In the genomic region with DNA sequence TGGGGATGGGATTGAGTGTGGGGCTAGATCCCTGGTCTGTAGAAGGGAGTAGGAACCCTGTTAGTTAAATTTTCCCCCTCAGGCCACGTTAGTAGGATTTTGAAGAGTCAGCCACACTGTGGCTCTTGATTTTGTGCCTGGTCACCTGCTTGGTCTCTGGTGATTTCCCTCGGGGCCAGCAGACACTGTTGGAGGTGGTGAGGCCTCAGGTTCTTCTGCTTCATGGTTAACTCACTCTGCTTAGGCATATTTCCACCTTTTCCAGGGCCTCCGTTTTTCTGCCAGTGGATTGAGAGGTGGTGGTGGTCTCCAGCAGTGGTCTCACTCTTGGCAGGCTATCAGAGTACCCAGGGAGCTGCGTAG, we compare ENCODE assay signal across 8 cellular contexts. TPM values are rescaled to one million over a fixed set of nuclear protein-coding genes. Genes with fewer than 3 reads are reported as not detected.
DNase-seq lines count a peak whose midpoint lies in the region; ATAC-seq, FAIRE-seq and TF ChIP-seq lines count a peak whose summit lies in the region.

No MANE protein-coding gene starts in this region.

- peaks cover 8% of the 10 kb centered on the region for H3K27me3 ChIP-seq in H7 (ENCODE audit: control insufficient read depth, insufficient read depth, low read length)

- CTCF ChIA-PET in activated CD4-positive, alpha-beta T cell treated with anti-CD3 and anti-CD28 coated beads for 36 hours (lab: Charles Lee): interaction anchor here (0.7 to 21.2 kb wide), 9 partner anchors 11 to 387 kb away, joined by 3 to 372 read pairs (median 3); no protein-coding TSS in a partner anchor

- H3K4me3 Mint-ChIP-seq in activated CD4-positive, alpha-beta T cell treated with anti-CD3 and anti-CD28 coated beads for 36 hours: peak overlapping the region; percentile 99
- H3K4me3 Mint-ChIP-seq in activated T-helper 17 cell treated with anti-CD3 and anti-CD28 coated beads, Interleukin-2, amount 50 U/mL, for 72 hours: peak overlapping the region; percentile 91
- H3K4me3 Mint-ChIP-seq in stimulated activated memory B cell treated with anti-CD40 and anti-IgM and Interleukin-4, amounts not matched to agents 10 μg/mL and 1 μg/mL and 100 μg/mL, for 72 hours: no peak overlapping the region

- FAIRE-seq in kidney (lab: Jason Lieb, UNC): no peak

- no peak for TF ChIP-seq CTCF in kidney (IDR thresholded peaks at IDR 0.05; ENCODE audit: borderline replicate concordance, extremely low read depth, insufficient read depth)

- H3K27ac Mint-ChIP-seq in activated CD4-positive, alpha-beta T cell treated with anti-CD3 and anti-CD28 coated beads for 36 hours: peak overlapping the region; percentile 98
- H3K27ac Mint-ChIP-seq in activated T-helper 17 cell treated with anti-CD3 and anti-CD28 coated beads, Interleukin-2, amount 50 U/mL, for 72 hours: peak overlapping the region; percentile 89
- peak overlapping the region; percentile 82 for H3K27ac Mint-ChIP-seq in stimulated activated memory B cell treated with anti-CD40 and anti-IgM and Interleukin-4, amounts not matched to agents 10 μg/mL and 1 μg/mL and 100 μg/mL, for 72 hours

- POLR2A ChIA-PET in activated CD4-positive, alpha-beta T cell treated with anti-CD3 and anti-CD28 coated beads for 36 hours (lab: Charles Lee): interaction anchor here (0.7 kb wide), 1 partner anchor 13 kb away, joined by 8 read pairs; no protein-coding TSS in a partner anchor

- no peaks in the 10 kb centered on the region for H3K27me3 Mint-ChIP-seq in activated CD4-positive, alpha-beta T cell treated with anti-CD3 and anti-CD28 coated beads for 36 hours
- no peaks in the 10 kb centered on the region for H3K27me3 Mint-ChIP-seq in activated T-helper 17 cell treated with anti-CD3 and anti-CD28 coated beads, Interleukin-2, amount 50 U/mL, for 72 hours
- no peaks in the 10 kb centered on the region for H3K27me3 Mint-ChIP-seq in stimulated activated memory B cell treated with anti-CD40 and anti-IgM and Interleukin-4, amounts not matched to agents 10 μg/mL and 1 μg/mL and 100 μg/mL, for 72 hours

- H3K9me3 ChIP-seq in kidney (ENCODE audit: control insufficient read depth in 1 of 2, low read length in 2 of 2): no peaks in the 10 kb centered on the region

- H3K9ac ChIP-seq in kidney (ENCODE audit: low read length in 2 of 2): peak overlapping the region in 1 of 2 donors; percentile 66

- peaks cover 77% of the 10 kb centered on the region for H3K4me1 Mint-ChIP-seq in activated CD4-positive, alpha-beta T cell treated with anti-CD3 and anti-CD28 coated beads for 36 hours
- peaks cover 53% of the 10 kb centered on the region for H3K4me1 Mint-ChIP-seq in activated T-helper 17 cell treated with anti-CD3 and anti-CD28 coated beads, Interleukin-2, amount 50 U/mL, for 72 hours
- peaks cover 85% of the 10 kb centered on the region for H3K4me1 Mint-ChIP-seq in stimulated activated memory B cell treated with anti-CD40 and anti-IgM and Interleukin-4, amounts not matched to agents 10 μg/mL and 1 μg/mL and 100 μg/mL, for 72 hours

- intact Hi-C loops in activated CD4-positive, alpha-beta T cell treated with anti-CD3 and anti-CD28 coated beads for 36 hours (cut with DNase I, micrococcal nuclease): loop anchor here in 1 of 2 experiments (1.0 to 10.0 kb wide), 2 partner anchors 27 to 1133 kb away; no protein-coding TSS in a partner anchor
- intact Hi-C loops in kidney (cut with DNase I): loop anchor here (5.0 kb wide), 1 partner anchor 44 kb away; no protein-coding TSS in a partner anchor

- peaks cover 60 to 62% of the 10 kb centered on the region in 2 donors for H3K4me1 ChIP-seq in kidney (ENCODE audit: control insufficient read depth in 1 of 2, insufficient read depth in 1 of 2, low read depth in 1 of 2, low read length in 2 of 2)

- H3K36me3 Mint-ChIP-seq in activated CD4-positive, alpha-beta T cell treated with anti-CD3 and anti-CD28 coated beads for 36 hours (ENCODE audit: low read depth): peaks cover 19% of the 10 kb centered on the region
- peaks cover 59% of the 10 kb centered on the region for H3K36me3 Mint-ChIP-seq in activated T-helper 17 cell treated with anti-CD3 and anti-CD28 coated beads, Interleukin-2, amount 50 U/mL, for 72 hours (ENCODE audit: low read depth)
- no peaks in the 10 kb centered on the region for H3K36me3 Mint-ChIP-seq in stimulated activated memory B cell treated with anti-CD40 and anti-IgM and Interleukin-4, amounts not matched to agents 10 μg/mL and 1 μg/mL and 100 μg/mL, for 72 hours

- no peaks in the 10 kb centered on the region for H3K9me3 Mint-ChIP-seq in activated CD4-positive, alpha-beta T cell treated with anti-CD3 and anti-CD28 coated beads for 36 hours (ENCODE audit: low read depth)
- H3K9me3 Mint-ChIP-seq in activated T-helper 17 cell treated with anti-CD3 and anti-CD28 coated beads, Interleukin-2, amount 50 U/mL, for 72 hours: no peaks in the 10 kb centered on the region
- no peaks in the 10 kb centered on the region for H3K9me3 Mint-ChIP-seq in stimulated activated memory B cell treated with anti-CD40 and anti-IgM and Interleukin-4, amounts not matched to agents 10 μg/mL and 1 μg/mL and 100 μg/mL, for 72 hours

- H3K4me3 ChIP-seq in kidney (ENCODE audit: low read length in 2 of 2): no peak overlapping the region
- H3K4me3 ChIP-seq in H7 (ENCODE audit: insufficient read depth, low read depth, low read length): no peak overlapping the region

- DNase-seq in activated CD4-positive, alpha-beta T cell treated with anti-CD3 and anti-CD28 coated beads for 36 hours: no peak
- DNase-seq in activated CD4-positive, alpha-beta T cell treated with anti-CD3 and anti-CD28 coated beads for 48 hours: no peak
- DNase-seq in kidney: peak; percentile 25
- DNase-seq in H7: no peak
- no peak for DNase-seq in GOT3 (lab: John Stamatoyannopoulos, UW)

- no peak for ATAC-seq in activated CD4-positive, alpha-beta T cell treated with anti-CD3 and anti-CD28 coated beads for 36 hours
- no peak for ATAC-seq in activated T-helper 17 cell treated with anti-CD3 and anti-CD28 coated beads, Interleukin-2, amount 50 U/mL, for 72 hours (replicated peaks)
- ATAC-seq in stimulated activated memory B cell treated with anti-CD40 and anti-IgM and Interleukin-4, amounts not matched to agents 10 μg/mL and 1 μg/mL and 100 μg/mL, for 72 hours: no peak
- ATAC-seq in GM19455 (IDR thresholded peaks at IDR 0.05; ENCODE audit: unreplicated experiment): no peak

- peak overlapping the region in 1 of 2 donors; percentile 39 for H3K27ac ChIP-seq in kidney (ENCODE audit: low read depth in 2 of 2, low read length in 2 of 2)

- H3K36me3 ChIP-seq in kidney (ENCODE audit: control insufficient read depth in 1 of 2, insufficient read depth in 2 of 2, low read length in 2 of 2): no peaks in the 10 kb centered on the region
- no peaks in the 10 kb centered on the region for H3K36me3 ChIP-seq in H7 (replicated peaks; ENCODE audit: control insufficient read depth, insufficient read depth, low read length)

RNA-seq across cellular contexts. Expression of gene TSPAN14, which starts 4.1 kb away (rescaled TPM):
- total RNA-seq in activated CD4-positive, alpha-beta T cell treated with anti-CD3 and anti-CD28 coated beads for 36 hours: 10 to 100 TPM; 37.6 to 43.8 TPM
- total RNA-seq in activated T-helper 17 cell treated with anti-CD3 and anti-CD28 coated beads, Interleukin-2, amount 50 U/mL, for 72 hours: 10 to 100 TPM; 61.9 to 64.5 TPM
- 183 TPM for total RNA-seq in kidney
- 36.8 TPM for polyA plus RNA-seq in kidney (ENCODE audit: insufficient read depth, low read depth, low replicate concordance)
- 36.3 and 37.6 TPM in 2 replicates for total RNA-seq in H7 (2014; rRNA removed; shearing (Covaris generic))

RNA-seq across cellular contexts. Expression of gene PRXL2A, which starts 49.9 kb away (rescaled TPM):
- total RNA-seq in activated CD4-positive, alpha-beta T cell treated with anti-CD3 and anti-CD28 coated beads for 36 hours: 10 to 100 TPM; 15.0 to 17.6 TPM
- 1 to 10 TPM; 9.4 to 9.6 TPM for total RNA-seq in activated T-helper 17 cell treated with anti-CD3 and anti-CD28 coated beads, Interleukin-2, amount 50 U/mL, for 72 hours
- 69.4 TPM for total RNA-seq in kidney
- polyA plus RNA-seq in kidney (ENCODE audit: insufficient read depth, low read depth, low replicate concordance): 101 TPM
- 35.0 and 36.1 TPM in 2 replicates for total RNA-seq in H7 (2014; rRNA removed; shearing (Covaris generic))
